ENCODE assay signal across 14 cellular contexts in the genomic region with DNA sequence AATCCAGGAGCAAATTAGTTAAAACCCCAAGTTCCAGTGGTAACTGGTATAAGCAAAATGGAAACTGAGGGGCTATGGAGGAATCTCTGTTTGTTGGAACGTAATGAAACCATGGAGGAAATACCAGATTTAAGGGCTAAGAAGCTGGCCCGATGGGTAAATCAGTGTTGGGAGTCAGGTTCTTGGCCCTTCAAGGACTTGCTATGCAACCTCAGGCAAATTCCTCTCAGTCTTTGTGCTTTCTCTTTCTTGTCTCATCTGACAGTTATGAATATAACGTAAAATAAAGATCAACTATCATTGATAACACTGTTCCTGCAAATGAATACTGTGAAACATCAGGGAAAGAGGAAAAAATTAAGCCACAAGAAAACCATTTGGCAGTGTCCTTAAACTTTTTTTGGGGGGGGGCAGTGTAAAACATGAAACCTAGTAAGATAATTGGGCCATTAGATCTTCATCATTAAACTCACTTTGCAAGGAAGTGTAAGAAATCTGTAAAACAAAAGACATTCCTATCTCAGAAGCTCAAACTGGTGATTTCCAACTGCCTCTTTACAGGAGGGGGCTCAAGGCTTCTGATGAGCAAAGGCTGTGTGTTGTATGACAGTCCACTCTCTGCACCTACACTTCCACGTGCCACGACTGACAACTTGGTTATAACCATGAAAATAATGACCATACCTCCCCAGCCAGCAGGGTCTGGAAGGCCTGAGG. TPM values are rescaled to one million over a fixed set of nuclear protein-coding genes. Genes with fewer than 3 reads are reported as not detected.
DNase-seq lines count a peak whose midpoint lies in the region; ATAC-seq and TF ChIP-seq lines count a peak whose summit lies in the region.
"Had no signal": no experiment of that assay in that cellular context is flagged by ENCODE, and none has a peak within 500 bp of the region (broad histone marks: within the 10 kb centered on the region; RNA-seq: fewer than 3 reads in every experiment).

No MANE protein-coding gene starts in this region.

- intact Hi-C loops in CD8-positive, alpha-beta T cell (cut with DNase I, micrococcal nuclease): no loop called here

- no peak overlapping the region for H3K4me3 ChIP-seq in GM23338
- peak overlapping the region; percentile 10 for H3K4me3 ChIP-seq in iPS-18a (ENCODE audit: low read length)
- no peak overlapping the region for H3K4me3 ChIP-seq in skeletal muscle tissue (ENCODE audit: low read length in 3 of 3)
- H3K4me3 ChIP-seq in CD8-positive, alpha-beta T cell (ENCODE audit: low read depth, low read length): no peak overlapping the region
- H3K4me3 ChIP-seq: GM12878, K562 had no signal

- H2AFZ ChIP-seq in GM23338: no peak overlapping the region

- CTCF ChIA-PET in WTC11 (lab: Charles Lee): interaction anchor here (0.6 to 1.9 kb wide), 8 partner anchors 12 to 138 kb away, joined by 3 to 7 read pairs (median 4); no protein-coding TSS in a partner anchor
- CTCF ChIA-PET in CD8-positive, alpha-beta T cell (lab: Charles Lee): no interaction called here

- H3K9ac ChIP-seq in iPS-18a (ENCODE audit: low read length) (no peak overlapping the region), skeletal muscle tissue (ENCODE audit: low read depth in 1 of 3, low read length in 3 of 3) (no peak overlapping the region)

- peak overlapping the region; percentile 53 for H3K4me2 ChIP-seq in GM23338

- ATAC-seq in GM23338: peak; percentile 71
- ATAC-seq in WTC11: peak; percentile 68
- ATAC-seq in CD8-positive, alpha-beta T cell: no peak
- ATAC-seq: GM12878, HCT116, K562 had no signal

- H3K27ac ChIP-seq in GM23338 (ENCODE audit: low read depth) (peak overlapping the region; percentile 20; the same call in 1 of the 2 replicates), iPS-18a (ENCODE audit: low read length) (no peak overlapping the region), skeletal muscle tissue (ENCODE audit: low read depth, low read length) (peak overlapping the region; percentile 52)
- no peak overlapping the region for H3K27ac ChIP-seq in CD8-positive, alpha-beta T cell (ENCODE audit: low read depth, low read length)
- H3K27ac ChIP-seq: C4-2B had no signal

- H3K4me3 Mint-ChIP-seq in GM23338: no peak overlapping the region; the same call in 2 of the 3 replicates
- no peak overlapping the region for H3K4me3 Mint-ChIP-seq in WTC11
- H3K4me3 Mint-ChIP-seq in CD8-positive, alpha-beta T cell: no peak overlapping the region
- H3K4me3 Mint-ChIP-seq: CD8-positive, alpha-beta memory T cell had no signal

- H3K36me3 ChIP-seq in GM23338 (ENCODE audit: insufficient read depth): peaks cover 8% of the 10 kb centered on the region
- peaks cover 7% of the 10 kb centered on the region for H3K36me3 ChIP-seq in iPS-18a (ENCODE audit: control insufficient read depth, low read depth, low read length)
- peaks cover 3 to 8% (median 5%) of the 10 kb centered on the region in 3 donors for H3K36me3 ChIP-seq in skeletal muscle tissue (ENCODE audit: control insufficient read depth in 3 of 3, insufficient read depth in 3 of 3, low read length in 3 of 3)
- H3K36me3 ChIP-seq in CD8-positive, alpha-beta T cell (ENCODE audit: insufficient read depth, low read length): no peaks in the 10 kb centered on the region
- H3K36me3 ChIP-seq: BE2C had no signal

- H3K27me3 ChIP-seq in GM23338 (ENCODE audit: insufficient read depth): no peaks in the 10 kb centered on the region
- H3K27me3 ChIP-seq in iPS-18a (ENCODE audit: control insufficient read depth, insufficient read depth, low read length): no peaks in the 10 kb centered on the region
- no peaks in the 10 kb centered on the region for H3K27me3 ChIP-seq in skeletal muscle tissue (ENCODE audit: control insufficient read depth in 3 of 3, insufficient read depth in 3 of 3, low read length in 3 of 3)
- H3K27me3 ChIP-seq in CD8-positive, alpha-beta T cell (ENCODE audit: insufficient read depth, low read length): no peaks in the 10 kb centered on the region
- H3K27me3 ChIP-seq: BE2C had no signal

- peaks cover 3% of the 10 kb centered on the region for H3K9me3 ChIP-seq in iPS-18a (ENCODE audit: control insufficient read depth, low read depth, low read length)
- H3K9me3 ChIP-seq in skeletal muscle tissue (ENCODE audit: control insufficient read depth in 3 of 3, low read length in 3 of 3): no peaks in the 10 kb centered on the region
- H3K9me3 ChIP-seq in CD8-positive, alpha-beta T cell (ENCODE audit: low read length): no peaks in the 10 kb centered on the region
- H3K9me3 ChIP-seq: BE2C had no signal

- H3K9me2 ChIP-seq in GM23338 (ENCODE audit: insufficient read depth): no peaks in the 10 kb centered on the region; the same call in 1 of the 2 replicates

- H3K27me3 Mint-ChIP-seq in GM23338 (ENCODE audit: insufficient read depth, low read depth, poor library complexity): peaks cover 6% of the 10 kb centered on the region
- H3K27me3 Mint-ChIP-seq in WTC11 (ENCODE audit: low read depth): no peaks in the 10 kb centered on the region
- no peaks in the 10 kb centered on the region for H3K27me3 Mint-ChIP-seq in CD8-positive, alpha-beta T cell (ENCODE audit: low read depth)
- H3K27me3 Mint-ChIP-seq: CD8-positive, alpha-beta memory T cell had no signal

- H3K4me1 ChIP-seq in GM23338 (ENCODE audit: insufficient read depth) (peaks cover 17% of the 10 kb centered on the region), iPS-18a (ENCODE audit: control insufficient read depth, low read depth, low read length) (peaks cover 14% of the 10 kb centered on the region), skeletal muscle tissue (ENCODE audit: control insufficient read depth in 3 of 3, insufficient read depth in 3 of 3, low read length in 3 of 3) (peaks cover 4 to 24% (median 22%) of the 10 kb centered on the region in 3 donors)
- H3K4me1 ChIP-seq in CD8-positive, alpha-beta T cell (ENCODE audit: insufficient read depth, low read length): no peaks in the 10 kb centered on the region

- H3K36me3 Mint-ChIP-seq in GM23338 (ENCODE audit: low read depth) (peaks cover 53% of the 10 kb centered on the region), WTC11 (peaks cover 48% of the 10 kb centered on the region)
- H3K36me3 Mint-ChIP-seq in CD8-positive, alpha-beta T cell: peaks cover 70% of the 10 kb centered on the region

- peaks cover 19% of the 10 kb centered on the region; the same call in 2 of the 3 replicates for H3K9me3 Mint-ChIP-seq in GM23338
- peaks cover 13% of the 10 kb centered on the region for H3K9me3 Mint-ChIP-seq in WTC11
- H3K9me3 Mint-ChIP-seq in CD8-positive, alpha-beta T cell: no peaks in the 10 kb centered on the region
- H3K9me3 Mint-ChIP-seq: CD8-positive, alpha-beta memory T cell had no signal

- DNase-seq in GM23338 (ENCODE audit: low spot score) (peak; percentile 59), WTC11 (ENCODE audit: low spot score) (no peak), AG20443 (ENCODE audit: low spot score) (no peak), DMS 273 (lab: John Stamatoyannopoulos, UW; ENCODE audit: unreplicated experiment) (no peak)
- no peak for DNase-seq in CD8-positive, alpha-beta T cell
- DNase-seq: BE2C; CD8-positive, alpha-beta memory T cell had no signal

- POLR2A ChIA-PET in WTC11 (lab: Charles Lee): interaction anchor here (0.7 to 1.0 kb wide), 2 partner anchors 10 to 74 kb away, joined by 3 read pairs; no protein-coding TSS in a partner anchor
- POLR2A ChIA-PET in CD8-positive, alpha-beta T cell (lab: Charles Lee): no interaction called here

- no peaks in the 10 kb centered on the region for H4K20me1 ChIP-seq in GM23338 (replicated peaks; ENCODE audit: insufficient read depth)

- no peaks in the 10 kb centered on the region for H3F3A ChIP-seq in GM23338 (replicated peaks; ENCODE audit: low read depth)

- TF ChIP-seq CTCF in GM23338 (conservative IDR thresholded peaks at IDR 0.05; ENCODE audit: low read depth in 2 of 2): no peak
- no peak for TF ChIP-seq CTCF in WTC11 (IDR thresholded peaks at IDR 0.05)
- no peak for TF ChIP-seq CTCF in CD8-positive, alpha-beta T cell (IDR thresholded peaks at IDR 0.05)

- H3K79me2 ChIP-seq in GM23338 (replicated peaks; ENCODE audit: insufficient read depth): no peaks in the 10 kb centered on the region

- H3K27ac Mint-ChIP-seq in GM23338 (peak overlapping the region; percentile 64), WTC11 (peak overlapping the region; percentile 84)
- no peak overlapping the region for H3K27ac Mint-ChIP-seq in CD8-positive, alpha-beta T cell
- H3K27ac Mint-ChIP-seq: CD8-positive, alpha-beta memory T cell had no signal

- H3K4me1 Mint-ChIP-seq in GM23338: peaks cover 24% of the 10 kb centered on the region
- peaks cover 27% of the 10 kb centered on the region for H3K4me1 Mint-ChIP-seq in WTC11
- no peaks in the 10 kb centered on the region for H3K4me1 Mint-ChIP-seq in CD8-positive, alpha-beta T cell (ENCODE audit: low read depth)
- H3K4me1 Mint-ChIP-seq: CD8-positive, alpha-beta memory T cell had no signal

TF ChIP-seq in GM23338, 12 proteins besides CTCF, POLR2A, EP300 and RAD21 (continues in another document):
- no peak for TF ChIP-seq ETS1 (IDR thresholded peaks at IDR 0.05)

TF ChIP-seq in WTC11, 78 proteins besides CTCF, POLR2A, EP300 and RAD21 (continues in another document):
- no peak for TF ChIP-seq STAT6 (CRISPR knock-in tag; conservative IDR thresholded peaks at IDR 0.05; ENCODE audit: low read depth)

RNA-seq across cellular contexts. Expression of gene LHX4, which starts 47.6 kb away (rescaled TPM):
- 2.5 and 2.9 TPM in 2 replicates for total RNA-seq in GM23338 (2014; rRNA removed; shearing (Covaris generic))
- 1.2 and 1.4 TPM in 2 replicates for polyA plus RNA-seq in GM23338 (2016; fragmentation: Nextera tagmentation; extraction: Ambion mirVana)
- total RNA-seq in WTC11 (2021) (7.7 to 19.2 TPM (median 9.2 TPM) in 3 replicates), skeletal muscle tissue (not detected)
- total RNA-seq in CD8-positive, alpha-beta T cell: under 1 TPM in 1 of 2 experiments, not detected in 1; 0.08 TPM
- total RNA-seq: CD8-positive, alpha-beta memory T cell; G401; GM12878 had no signal

Comparison
In these comparisons a context has a peak if more than half of its experiments do, and no peak if none do; other contexts are left out.
1. H3K27ac ChIP-seq: peak in GM23338 (single experiment) and skeletal muscle tissue (single experiment); none in iPS-18a (single experiment) and CD8-positive, alpha-beta T cell (single experiment).